ENCODE assay signal across 9 cellular contexts in the genomic region with DNA sequence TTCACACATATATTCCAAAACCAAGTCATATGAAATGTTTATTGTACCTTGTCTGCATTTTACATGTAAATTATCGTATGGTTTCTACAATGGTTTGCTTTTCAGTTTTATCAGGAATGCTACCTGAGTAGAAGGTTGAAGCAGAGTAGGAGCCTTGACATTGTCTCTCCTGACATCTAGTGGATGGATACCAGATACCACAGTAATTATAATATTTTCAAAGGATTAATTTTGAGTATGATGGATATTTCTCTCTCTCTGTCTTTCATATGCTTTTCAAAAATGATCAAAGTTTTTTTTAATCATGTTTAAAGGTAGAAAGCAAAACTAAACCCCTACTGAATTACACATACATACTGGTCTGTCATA.
A peak's percentile ranks its signal among the peaks of the same experiment; 100 is the strongest.
DNase-seq lines count a peak whose midpoint lies in the region; ATAC-seq and TF ChIP-seq lines count a peak whose summit lies in the region.
"Had no signal": no experiment of that assay in that cellular context is flagged by ENCODE, and none has a peak within 500 bp of the region (broad histone marks: within the 10 kb centered on the region; RNA-seq: fewer than 3 reads in every experiment).

No MANE protein-coding gene starts in this region.

- no peaks in the 10 kb centered on the region for H3K4me1 ChIP-seq in psoas muscle

- TF ChIP-seq CTCF in HFFc6 (IDR thresholded peaks at IDR 0.05): peak; percentile 58
- peak; percentile 42 for TF ChIP-seq CTCF in choroid plexus epithelial cell (conservative IDR thresholded peaks at IDR 0.05; ENCODE audit: low read depth, low read length)
- peak; percentile 54 for TF ChIP-seq CTCF in psoas muscle (IDR thresholded peaks at IDR 0.05)

- no peak overlapping the region for H3K4me3 Mint-ChIP-seq in HFFc6
- H3K4me3 Mint-ChIP-seq in activated naive CD8-positive, alpha-beta T cell treated with anti-CD3 and anti-CD28 coated beads for 36 hours: no peak overlapping the region
- H3K4me3 Mint-ChIP-seq: CD4-positive, CD25-positive, alpha-beta regulatory T cell had no signal

- no peak overlapping the region for H3K27ac ChIP-seq in psoas muscle

- no peaks in the 10 kb centered on the region for H3K27me3 ChIP-seq in psoas muscle (ENCODE audit: insufficient read depth in 3 of 3, low read length in 2 of 3)

- intact Hi-C loops in psoas muscle (cut with DNase I): loop anchor here in 1 of 2 donors (10.0 kb wide), 1 partner anchor 231 kb away; no protein-coding TSS in a partner anchor

- H3K9me3 Mint-ChIP-seq in HFFc6: no peaks in the 10 kb centered on the region
- H3K9me3 Mint-ChIP-seq in activated naive CD8-positive, alpha-beta T cell treated with anti-CD3 and anti-CD28 coated beads for 36 hours: no peaks in the 10 kb centered on the region
- H3K9me3 Mint-ChIP-seq: CD4-positive, CD25-positive, alpha-beta regulatory T cell had no signal

- no peaks in the 10 kb centered on the region for H3K27me3 Mint-ChIP-seq in HFFc6 (ENCODE audit: insufficient read depth)
- H3K27me3 Mint-ChIP-seq in activated naive CD8-positive, alpha-beta T cell treated with anti-CD3 and anti-CD28 coated beads for 36 hours: no peaks in the 10 kb centered on the region

- DNase-seq in NCI-H2171 treated with DMSO at 0.1 percent for 48 hours (lab: John Stamatoyannopoulos, UW) (peak; percentile 2), NCI-H2171 (lab: John Stamatoyannopoulos, UW) (no peak), HFFc6 (no peak), NCI-H2029 treated with DMSO at 0.1 percent for 48 hours (lab: John Stamatoyannopoulos, UW) (peak; percentile 16), choroid plexus epithelial cell (ENCODE audit: low read depth) (peak; percentile 21), psoas muscle (no peak), middle frontal gyrus (ENCODE audit: extremely low spot score, low spot score) (no peak)
- DNase-seq in activated naive CD8-positive, alpha-beta T cell treated with anti-CD3 and anti-CD28 coated beads for 36 hours: no peak

- no peaks in the 10 kb centered on the region for H3K36me3 Mint-ChIP-seq in HFFc6 (ENCODE audit: low read depth)
- no peaks in the 10 kb centered on the region for H3K36me3 Mint-ChIP-seq in activated naive CD8-positive, alpha-beta T cell treated with anti-CD3 and anti-CD28 coated beads for 36 hours
- H3K36me3 Mint-ChIP-seq: CD4-positive, CD25-positive, alpha-beta regulatory T cell had no signal

- H3K4me1 Mint-ChIP-seq in HFFc6 (ENCODE audit: low read depth): peaks cover 7% of the 10 kb centered on the region
- H3K4me1 Mint-ChIP-seq in activated naive CD8-positive, alpha-beta T cell treated with anti-CD3 and anti-CD28 coated beads for 36 hours: no peaks in the 10 kb centered on the region
- H3K4me1 Mint-ChIP-seq: CD4-positive, CD25-positive, alpha-beta regulatory T cell had no signal

- H3K4me3 ChIP-seq in choroid plexus epithelial cell (ENCODE audit: low read depth, low read length): no peak overlapping the region
- H3K4me3 ChIP-seq in psoas muscle: no peak overlapping the region

- H3K36me3 ChIP-seq in psoas muscle (ENCODE audit: insufficient read depth in 1 of 2, low read depth in 1 of 2): no peaks in the 10 kb centered on the region

- H3K9me3 ChIP-seq in psoas muscle: no peaks in the 10 kb centered on the region

- 4 to 23% (median 6%) methylated on average over 1 of the region's 1 CpG for WGBS in psoas muscle, 3 donors

- no peak for ATAC-seq in psoas muscle

- no peak overlapping the region for H3K27ac Mint-ChIP-seq in HFFc6
- H3K27ac Mint-ChIP-seq in activated naive CD8-positive, alpha-beta T cell treated with anti-CD3 and anti-CD28 coated beads for 36 hours: no peak overlapping the region
- H3K27ac Mint-ChIP-seq: CD4-positive, CD25-positive, alpha-beta regulatory T cell had no signal

Comparison
In these comparisons a context has a peak if more than half of its experiments do, and no peak if none do; other contexts are left out.
1. DNase-seq: peak in NCI-H2171 treated with DMSO at 0.1 percent for 48 hours (single experiment), NCI-H2029 treated with DMSO at 0.1 percent for 48 hours (single experiment) and choroid plexus epithelial cell (single experiment); none in NCI-H2171 (single experiment), HFFc6 (single experiment), psoas muscle (0 of 2), activated naive CD8-positive, alpha-beta T cell treated with anti-CD3 and anti-CD28 coated beads for 36 hours (single experiment) and middle frontal gyrus (single experiment).
2. Peak in every context shown above with its lines, with median percentiles within 50 percentile points of each other: CTCF ChIP-seq.